ENCODE assay signal across 9 cellular contexts in genomic region chr3:8500208-8500961, GRCh38. TPM values are rescaled to one million over a fixed set of nuclear protein-coding genes. Genes with fewer than 3 reads are reported as not detected.
DNase-seq lines count a peak whose midpoint lies in the region; ATAC-seq, FAIRE-seq and TF ChIP-seq lines count a peak whose summit lies in the region.
"Had no signal": no experiment of that assay in that cellular context is flagged by ENCODE, and none has a peak within 500 bp of the region (broad histone marks: within the 10 kb centered on the region; RNA-seq: fewer than 3 reads in every experiment).

No MANE protein-coding gene starts in this region.

- DNase-seq in AG08396 (ENCODE audit: low spot score): peak; percentile 44
- DNase-seq in naive thymus-derived CD4-positive, alpha-beta T cell: no peak
- DNase-seq in urothelium cell line (ENCODE audit: low spot score): no peak
- no peak for DNase-seq in Kasumi-1 (lab: John Stamatoyannopoulos, UW)
- DNase-seq: activated T-cell treated with anti-CD3 and anti-CD28 coated beads, Interleukin-2, amount 50 U/mL, for 48 hours had no signal

- H3K9me3 Mint-ChIP-seq in naive thymus-derived CD4-positive, alpha-beta T cell: no peaks in the 10 kb centered on the region

- peak overlapping the region; percentile 10; the same call in 1 of the 2 replicates for H3K9ac ChIP-seq in OCI-LY3 (ENCODE audit: low read length)

- peaks cover 40% of the 10 kb centered on the region for H3K4me1 ChIP-seq in OCI-LY3 (ENCODE audit: low read length)
- no peaks in the 10 kb centered on the region for H3K4me1 ChIP-seq in naive thymus-derived CD4-positive, alpha-beta T cell (ENCODE audit: control insufficient read depth in 2 of 2, insufficient read depth in 2 of 2, low read length in 2 of 2)

- H3K27me3 Mint-ChIP-seq in naive thymus-derived CD4-positive, alpha-beta T cell: peaks cover 0 to 29% (median 8%) of the 10 kb centered on the region in 5 donors

- intact Hi-C loops in naive thymus-derived CD4-positive, alpha-beta T cell (cut with micrococcal nuclease): no loop called here

- no peaks in the 10 kb centered on the region for H3K9me3 ChIP-seq in OCI-LY3 (ENCODE audit: insufficient read depth, low read length)
- H3K9me3 ChIP-seq in naive thymus-derived CD4-positive, alpha-beta T cell (ENCODE audit: control insufficient read depth in 2 of 3, low read length in 3 of 3): no peaks in the 10 kb centered on the region

- H3K79me2 ChIP-seq in OCI-LY3 (ENCODE audit: low read length): no peaks in the 10 kb centered on the region

- H2AFZ ChIP-seq in OCI-LY3 (ENCODE audit: low read depth, low read length): peak overlapping the region; percentile 36; the same call in 1 of the 2 replicates

- no peaks in the 10 kb centered on the region for H3K36me3 Mint-ChIP-seq in naive thymus-derived CD4-positive, alpha-beta T cell

- no peak for FAIRE-seq in urothelium cell line (lab: Jason Lieb, UNC)

- no peaks in the 10 kb centered on the region for H3K27me3 ChIP-seq in OCI-LY3 (ENCODE audit: low read depth, low read length)
- no peaks in the 10 kb centered on the region for H3K27me3 ChIP-seq in naive thymus-derived CD4-positive, alpha-beta T cell (ENCODE audit: control insufficient read depth in 2 of 2, insufficient read depth in 2 of 2, low read length in 2 of 2)

- peak overlapping the region; percentile 96 for H3K4me2 ChIP-seq in OCI-LY3 (ENCODE audit: low read length)

- no peak overlapping the region for H3K27ac ChIP-seq in OCI-LY3 (ENCODE audit: low read length)
- H3K27ac ChIP-seq in naive thymus-derived CD4-positive, alpha-beta T cell (ENCODE audit: low read depth, low read length): no peak overlapping the region

- no peaks in the 10 kb centered on the region for H4K20me1 ChIP-seq in OCI-LY3 (ENCODE audit: insufficient read depth, low read length)

- peak overlapping the region in 6 of 10 donors; percentile 80 to 90 (median 86) for H3K4me3 Mint-ChIP-seq in naive thymus-derived CD4-positive, alpha-beta T cell

- H3K4me3 ChIP-seq in OCI-LY3 (ENCODE audit: low read length): peak overlapping the region; percentile 85
- H3K4me3 ChIP-seq in naive thymus-derived CD4-positive, alpha-beta T cell (ENCODE audit: low read length): no peak overlapping the region

- H3K36me3 ChIP-seq in OCI-LY3 (replicated peaks; ENCODE audit: low read depth, low read length): no peaks in the 10 kb centered on the region
- no peaks in the 10 kb centered on the region for H3K36me3 ChIP-seq in naive thymus-derived CD4-positive, alpha-beta T cell (ENCODE audit: control insufficient read depth in 2 of 3, insufficient read depth in 3 of 3, low read length in 3 of 3)

- CTCF ChIA-PET in naive thymus-derived CD4-positive, alpha-beta T cell (lab: Charles Lee): no interaction called here

- ATAC-seq in esophagus mucosa (peak; percentile 14), HG02885 (IDR thresholded peaks at IDR 0.05; ENCODE audit: poor library complexity, unreplicated experiment) (no peak), HG03521 (IDR thresholded peaks at IDR 0.05; ENCODE audit: unreplicated experiment) (no peak)
- ATAC-seq in naive thymus-derived CD4-positive, alpha-beta T cell: no peak

- peak; percentile 25; the same call in 1 of the 2 replicates for TF ChIP-seq CTCF in OCI-LY3 (IDR thresholded peaks at IDR 0.05; ENCODE audit: low read depth, low read length)

- H3K4me1 Mint-ChIP-seq in naive thymus-derived CD4-positive, alpha-beta T cell: peaks cover 2 to 14% (median 6%) of the 10 kb centered on the region in 7 donors

- POLR2A ChIA-PET in naive thymus-derived CD4-positive, alpha-beta T cell (lab: Charles Lee): no interaction called here

- no peak overlapping the region for H3K27ac Mint-ChIP-seq in naive thymus-derived CD4-positive, alpha-beta T cell

RNA-seq across cellular contexts. Expression of gene LMCD1, which starts 1.2 kb away (rescaled TPM):
- total RNA-seq in esophagus mucosa: 13.0 TPM
- total RNA-seq in naive thymus-derived CD4-positive, alpha-beta T cell: under 1 TPM in 1 of 5 experiments, not detected in 4; 0.56 TPM
- polyA plus RNA-seq in naive thymus-derived CD4-positive, alpha-beta T cell: not detected
